16 cellular contexts compared by ENCODE assay signal in the genomic region with DNA sequence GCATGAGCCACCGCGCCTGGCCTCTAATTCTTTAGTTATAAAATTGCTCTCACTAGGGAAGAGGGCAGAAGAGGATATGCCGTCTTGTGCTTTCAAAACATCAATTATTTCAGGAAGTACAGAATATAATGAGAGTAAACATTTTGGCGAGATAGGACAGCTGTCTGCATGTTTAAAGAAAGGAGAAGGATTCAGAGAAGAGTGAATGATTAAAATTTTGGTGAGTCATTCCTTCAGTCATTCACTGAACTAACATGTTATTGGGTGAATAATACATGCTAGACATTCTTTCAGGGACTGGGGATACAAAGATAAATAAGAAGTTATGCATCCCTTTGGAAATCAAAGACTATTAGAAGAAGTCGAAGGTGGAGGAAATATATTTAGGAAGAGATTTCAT.
"Had no signal": no experiment of that assay in that cellular context is flagged by ENCODE, and none has a peak within 500 bp of the region (broad histone marks: within the 10 kb centered on the region; RNA-seq: fewer than 3 reads in every experiment).

No MANE protein-coding gene starts in this region.

- H3K4me1 Mint-ChIP-seq: mesothelial cell of epicardium had no signal

- DNase-seq: activated CD4-positive, alpha-beta memory T cell treated with anti-CD3 and anti-CD28 coated beads for 36 hours; activated CD4-positive, CD25-positive, alpha-beta regulatory T cell treated with anti-CD3 and anti-CD28 coated beads, Interleukin-2, amount 50 U/mL, for 72 hours; activated gamma-delta T cell treated with Interleukin-2 at 50 U/mL for 16 hours; activated T-cell treated with anti-CD3 and anti-CD28 coated beads, Interleukin-2, amount 50 U/mL, for 4 hours; central memory CD4-positive, alpha-beta T cell; cortex of kidney; effector CD8-positive, alpha-beta T cell; stomach; T-helper 2 cell had no signal

- FAIRE-seq: keratinocyte had no signal

- H3K4me1 ChIP-seq: ascending aorta, gastroesophageal sphincter, stomach had no signal

- H3K27me3 ChIP-seq: ascending aorta, gastroesophageal sphincter, stomach had no signal

- H3K36me3 ChIP-seq: ascending aorta, gastroesophageal sphincter, stomach, thoracic aorta had no signal

- H3K4me3 Mint-ChIP-seq: activated CD4-positive, alpha-beta memory T cell treated with anti-CD3 and anti-CD28 coated beads for 36 hours; activated T-cell treated with anti-CD3 and anti-CD28 coated beads, Interleukin-2, amount 50 U/mL, for 4 hours; mesothelial cell of epicardium had no signal

- H3K27ac Mint-ChIP-seq: activated CD4-positive, alpha-beta memory T cell treated with anti-CD3 and anti-CD28 coated beads for 36 hours; mesothelial cell of epicardium had no signal

- H3K4me3 ChIP-seq: ascending aorta, gastroesophageal sphincter, skin epidermis, stomach, thoracic aorta had no signal

- H3K27ac ChIP-seq: ascending aorta, epithelial cell of prostate, gastroesophageal sphincter, stomach, thoracic aorta had no signal

- H3K27me3 Mint-ChIP-seq: activated CD4-positive, alpha-beta memory T cell treated with anti-CD3 and anti-CD28 coated beads for 36 hours had no signal

- ATAC-seq: activated T-cell treated with anti-CD3 and anti-CD28 coated beads, Interleukin-2, amount 50 U/mL, for 4 hours; gastroesophageal sphincter had no signal

- H3K36me3 Mint-ChIP-seq: activated CD4-positive, alpha-beta memory T cell treated with anti-CD3 and anti-CD28 coated beads for 36 hours; mesothelial cell of epicardium had no signal

- H3K9me3 ChIP-seq: ascending aorta, gastroesophageal sphincter, stomach, thoracic aorta had no signal
